Comparison of ENCODE assay signal across 9 cellular contexts in genomic region chr1:21652101-21652936, GRCh38. TPM values are rescaled to one million over a fixed set of nuclear protein-coding genes. Genes with fewer than 3 reads are reported as not detected.
DNase-seq lines count a peak whose midpoint lies in the region; ATAC-seq lines count a peak whose summit lies in the region.
"Had no signal": no experiment of that assay in that cellular context is flagged by ENCODE, and none has a peak within 500 bp of the region (broad histone marks: within the 10 kb centered on the region; RNA-seq: fewer than 3 reads in every experiment).

No MANE protein-coding gene starts in this region.

- H3K4me1 Mint-ChIP-seq in activated T-cell treated with anti-CD3 and anti-CD28 coated beads, Interleukin-2, amount 50 U/mL, for 4 hours (ENCODE audit: low read depth) = peaks cover 13% of the 10 kb centered on the region
- peaks cover 9% of the 10 kb centered on the region for H3K4me1 Mint-ChIP-seq in activated naive CD8-positive, alpha-beta T cell treated with anti-CD3 and anti-CD28 coated beads, Interleukin-2, amount 10 ng/mL, durations not matched to agents 7 days and 5 days

- no peaks in the 10 kb centered on the region for H3K36me3 ChIP-seq in thymus (ENCODE audit: control insufficient read depth, insufficient read depth)

- H3K9me3 Mint-ChIP-seq in activated T-cell treated with anti-CD3 and anti-CD28 coated beads, Interleukin-2, amount 50 U/mL, for 4 hours = no peaks in the 10 kb centered on the region
- no peaks in the 10 kb centered on the region for H3K9me3 Mint-ChIP-seq in activated naive CD8-positive, alpha-beta T cell treated with anti-CD3 and anti-CD28 coated beads, Interleukin-2, amount 10 ng/mL, durations not matched to agents 7 days and 5 days

- DNase-seq in activated T-cell treated with anti-CD3 and anti-CD28 coated beads, Interleukin-2, amount 50 U/mL, for 4 hours = no peak
- no peak for DNase-seq in activated T-cell treated with anti-CD3 and anti-CD28 coated beads, Interleukin-2, amount 50 U/mL, for 48 hours
- no peak for DNase-seq in activated naive CD8-positive, alpha-beta T cell treated with anti-CD3 and anti-CD28 coated beads, Interleukin-2, amount 10 ng/mL, durations not matched to agents 7 days and 5 days
- no peak for DNase-seq in NCI-H1048 (lab: John Stamatoyannopoulos, UW)
- DNase-seq: MM.1S had no signal

- H3K9me3 ChIP-seq in thymus (ENCODE audit: control insufficient read depth) = no peaks in the 10 kb centered on the region

- H3K27ac Mint-ChIP-seq in activated naive CD8-positive, alpha-beta T cell treated with anti-CD3 and anti-CD28 coated beads, Interleukin-2, amount 10 ng/mL, durations not matched to agents 7 days and 5 days = no peak overlapping the region

- peaks cover 12% of the 10 kb centered on the region for H3K27me3 Mint-ChIP-seq in activated T-cell treated with anti-CD3 and anti-CD28 coated beads, Interleukin-2, amount 50 U/mL, for 4 hours (ENCODE audit: low read depth)
- H3K27me3 Mint-ChIP-seq in activated naive CD8-positive, alpha-beta T cell treated with anti-CD3 and anti-CD28 coated beads, Interleukin-2, amount 10 ng/mL, durations not matched to agents 7 days and 5 days = peaks cover 27% of the 10 kb centered on the region

- H3K36me3 Mint-ChIP-seq in activated T-cell treated with anti-CD3 and anti-CD28 coated beads, Interleukin-2, amount 50 U/mL, for 4 hours (ENCODE audit: insufficient read depth) = no peaks in the 10 kb centered on the region
- H3K36me3 Mint-ChIP-seq in activated naive CD8-positive, alpha-beta T cell treated with anti-CD3 and anti-CD28 coated beads, Interleukin-2, amount 10 ng/mL, durations not matched to agents 7 days and 5 days = peaks cover 2% of the 10 kb centered on the region

- POLR2A ChIA-PET in activated naive CD8-positive, alpha-beta T cell treated with anti-CD3 and anti-CD28 coated beads, Interleukin-2, amount 10 ng/mL, durations not matched to agents 7 days and 5 days (lab: Charles Lee) = no interaction called here

- peak overlapping the region; percentile 77 for H3K27ac ChIP-seq in layer of hippocampus (ENCODE audit: low read depth, low read length)
- no peak overlapping the region for H3K27ac ChIP-seq in thymus (ENCODE audit: low read depth)

- H3K4me3 Mint-ChIP-seq in activated T-cell treated with anti-CD3 and anti-CD28 coated beads, Interleukin-2, amount 50 U/mL, for 4 hours = peak overlapping the region; percentile 79
- peak overlapping the region; percentile 78 for H3K4me3 Mint-ChIP-seq in activated naive CD8-positive, alpha-beta T cell treated with anti-CD3 and anti-CD28 coated beads, Interleukin-2, amount 10 ng/mL, durations not matched to agents 7 days and 5 days

- H3K27me3 ChIP-seq in layer of hippocampus (ENCODE audit: control insufficient read depth, insufficient read depth, low read length) (no peaks in the 10 kb centered on the region), thymus (ENCODE audit: control insufficient read depth, insufficient read depth) (peaks cover 25% of the 10 kb centered on the region)

- no peaks in the 10 kb centered on the region for H3K4me1 ChIP-seq in thymus (ENCODE audit: control insufficient read depth, insufficient read depth, low read length)

- H3K4me3 ChIP-seq in thymus (ENCODE audit: low read length) = peak overlapping the region; percentile 40

- 16% methylated on average over 39 of the region's 39 CpGs for WGBS in thymus

- ATAC-seq in activated T-cell treated with anti-CD3 and anti-CD28 coated beads, Interleukin-2, amount 50 U/mL, for 4 hours = peak; percentile 9 to 18
- peak; percentile 7 for ATAC-seq in activated naive CD8-positive, alpha-beta T cell treated with anti-CD3 and anti-CD28 coated beads, Interleukin-2, amount 10 ng/mL, durations not matched to agents 7 days and 5 days (ENCODE audit: low read depth)
- ATAC-seq in GM21723 (IDR thresholded peaks at IDR 0.05; ENCODE audit: unreplicated experiment) (no peak), GM18907 (IDR thresholded peaks at IDR 0.05; ENCODE audit: unreplicated experiment) (no peak)

RNA-seq across cellular contexts. Expression of gene RAP1GAP, which starts 16.8 kb away (rescaled TPM):
- 1 to 10 TPM in 2 of 3 donors, under 1 TPM in 1; 0.46 to 1.4 (median 1.2) TPM for total RNA-seq in activated T-cell treated with anti-CD3 and anti-CD28 coated beads, Interleukin-2, amount 50 U/mL, for 4 hours
- total RNA-seq in activated naive CD8-positive, alpha-beta T cell treated with anti-CD3 and anti-CD28 coated beads, Interleukin-2, amount 10 ng/mL, durations not matched to agents 7 days and 5 days = under 1 TPM; 0.37 to 0.69 TPM
- 1.6 TPM for polyA plus RNA-seq in thymus

Comparison
In these comparisons a context has a peak if more than half of its experiments do, and no peak if none do; other contexts are left out.
1. ATAC-seq: peak in activated T-cell treated with anti-CD3 and anti-CD28 coated beads, Interleukin-2, amount 50 U/mL, for 4 hours (2 of 2) and activated naive CD8-positive, alpha-beta T cell treated with anti-CD3 and anti-CD28 coated beads, Interleukin-2, amount 10 ng/mL, durations not matched to agents 7 days and 5 days (single experiment); none in GM21723 (single experiment) and GM18907 (single experiment).